ENCODE assay signal across 8 cellular contexts in genomic region chr1:22749919-22750670, GRCh38. TPM values are rescaled to one million over a fixed set of nuclear protein-coding genes. Genes with fewer than 3 reads are reported as not detected.
DNase-seq lines count a peak whose midpoint lies in the region; ATAC-seq and TF ChIP-seq lines count a peak whose summit lies in the region.

No MANE protein-coding gene starts in this region.

- H3K27me3 ChIP-seq in brain microvascular endothelial cell (replicated peaks) (no peaks in the 10 kb centered on the region), mesenchymal stem cell (ENCODE audit: control insufficient read depth in 1 of 2, insufficient read depth in 1 of 2, low read length in 2 of 2) (no peaks in the 10 kb centered on the region), vagina (no peaks in the 10 kb centered on the region)

- H2AFZ ChIP-seq in mesenchymal stem cell (ENCODE audit: low read depth, low read length) = peak overlapping the region; percentile 44

- peak overlapping the region; percentile 60 for H4K8ac ChIP-seq in mesenchymal stem cell (ENCODE audit: low read length)

- H3K27ac ChIP-seq in brain microvascular endothelial cell = peak overlapping the region; percentile 99
- peak overlapping the region; percentile 97 for H3K27ac ChIP-seq in mesenchymal stem cell (ENCODE audit: low read length, poor library complexity, severe bottlenecking)
- peak overlapping the region; percentile 62 for H3K27ac ChIP-seq in vagina

- peak overlapping the region; percentile 53 to 82 for H3K18ac ChIP-seq in mesenchymal stem cell (ENCODE audit: low read depth in 1 of 2, low read length in 2 of 2)

- H3K27me3 Mint-ChIP-seq in naive thymus-derived CD8-positive, alpha-beta T cell = peaks cover 0 to 14% (median 3%) of the 10 kb centered on the region in 5 donors

- H3K4me1 Mint-ChIP-seq in naive thymus-derived CD8-positive, alpha-beta T cell = peaks cover 0 to 6% (median 0%) of the 10 kb centered on the region in 4 donors

- H2BK120ac ChIP-seq in mesenchymal stem cell (ENCODE audit: low read depth, low read length) = peak overlapping the region; percentile 57

- H3K4me3 ChIP-seq in brain microvascular endothelial cell (ENCODE audit: low read depth, low read length) = no peak overlapping the region
- H3K4me3 ChIP-seq in mesenchymal stem cell (ENCODE audit: insufficient read depth in 1 of 2, low read depth in 1 of 2, low read length in 2 of 2) = no peak overlapping the region
- no peak overlapping the region for H3K4me3 ChIP-seq in vagina

- peak overlapping the region in 1 of 2 experiments; percentile 66 for H2BK12ac ChIP-seq in mesenchymal stem cell (ENCODE audit: low read length in 2 of 2)

- WGBS in mesenchymal stem cell = under 1% methylated on average over 5 of the region's 5 CpGs

- no peak overlapping the region for H3K23ac ChIP-seq in mesenchymal stem cell (ENCODE audit: low read length in 2 of 2)

- TF ChIP-seq CTCF in brain microvascular endothelial cell (IDR thresholded peaks at IDR 0.05; ENCODE audit: low read depth, low read length, missing control alignments) (no peak), vagina (IDR thresholded peaks at IDR 0.05) (no peak)

- H3K36me3 Mint-ChIP-seq in naive thymus-derived CD8-positive, alpha-beta T cell = no peaks in the 10 kb centered on the region

- no peaks in the 10 kb centered on the region for H3K36me3 ChIP-seq in brain microvascular endothelial cell (replicated peaks)
- peaks cover 0 to 9% of the 10 kb centered on the region in 2 experiments for H3K36me3 ChIP-seq in mesenchymal stem cell (ENCODE audit: control insufficient read depth in 1 of 2, insufficient read depth in 2 of 2, low read depth in 1 of 2, low read length in 2 of 2)
- no peaks in the 10 kb centered on the region for H3K36me3 ChIP-seq in vagina

- no peaks in the 10 kb centered on the region for H3K9me3 ChIP-seq in mesenchymal stem cell (ENCODE audit: control insufficient read depth, low read length)
- H3K9me3 ChIP-seq in vagina = no peaks in the 10 kb centered on the region

- H3K79me1 ChIP-seq in mesenchymal stem cell (replicated peaks; ENCODE audit: low read length, poor library complexity, severe bottlenecking) = peaks cover 14% of the 10 kb centered on the region

- no peak overlapping the region for H3K14ac ChIP-seq in mesenchymal stem cell (ENCODE audit: low read length in 2 of 2)

- peaks cover 61% of the 10 kb centered on the region for H3K4me1 ChIP-seq in mesenchymal stem cell (ENCODE audit: control insufficient read depth, insufficient read depth, low read depth, low read length)
- H3K4me1 ChIP-seq in vagina = peaks cover 25% of the 10 kb centered on the region

- H3K4ac ChIP-seq in mesenchymal stem cell (ENCODE audit: low read depth in 1 of 2, low read length in 2 of 2) = peak overlapping the region; percentile 6 to 66

- no peak overlapping the region for H3K27ac Mint-ChIP-seq in naive thymus-derived CD8-positive, alpha-beta T cell

- no peaks in the 10 kb centered on the region for H3K9me3 Mint-ChIP-seq in naive thymus-derived CD8-positive, alpha-beta T cell

- H3K4me2 ChIP-seq in mesenchymal stem cell (ENCODE audit: low read length, poor library complexity, severe bottlenecking) = no peak overlapping the region

- no peak for TF ChIP-seq POLR2A in vagina (IDR thresholded peaks at IDR 0.05)

- no peak overlapping the region for H3K4me3 Mint-ChIP-seq in naive thymus-derived CD8-positive, alpha-beta T cell

- no peak overlapping the region for H2BK15ac ChIP-seq in mesenchymal stem cell (ENCODE audit: low read depth, poor library complexity, severe bottlenecking)

- intact Hi-C loops in vagina (cut with DNase I) = no loop called here

- H3K9ac ChIP-seq in mesenchymal stem cell (ENCODE audit: low read length) = peak overlapping the region; percentile 73

- H2AK5ac ChIP-seq in mesenchymal stem cell (ENCODE audit: low read length, severe bottlenecking) = peak overlapping the region; percentile 77

- peak; percentile 65 for DNase-seq in ELF-1 (ENCODE audit: low read depth, low spot score)
- peak; percentile 10 for DNase-seq in NAMALWA (ENCODE audit: low spot score)
- peak; percentile 92 for DNase-seq in brain microvascular endothelial cell
- peak; percentile 99 for DNase-seq in mesenchymal stem cell
- DNase-seq in vagina (ENCODE audit: extremely low spot score in 2 of 2) = no peak
- no peak for DNase-seq in GOT3 (lab: John Stamatoyannopoulos, UW)
- no peak for DNase-seq in naive thymus-derived CD8-positive, alpha-beta T cell
- no peak for DNase-seq in stimulated activated CD8-positive, alpha-beta memory T cell treated with anti-CD3 and anti-CD28 coated beads, Interleukin-4, amount 100 ng/mL, for 48 hours

- in situ Hi-C loops in brain microvascular endothelial cell (cut with HindIII; ENCODE audit: low pct_ligation_motif_present, low sequenced_read_pairs) = no loop called here

- POLR2A ChIA-PET in naive thymus-derived CD8-positive, alpha-beta T cell (lab: Charles Lee) = no interaction called here

- H4K91ac ChIP-seq in mesenchymal stem cell (ENCODE audit: low read length) = peak overlapping the region; percentile 77

- ATAC-seq in naive thymus-derived CD8-positive, alpha-beta T cell = no peak

- peak overlapping the region; percentile 89 for H2BK5ac ChIP-seq in mesenchymal stem cell (ENCODE audit: low read depth, low read length, poor library complexity, severe bottlenecking)

RNA-seq across cellular contexts. Expression of gene EPHB2, which starts 39.5 kb away (rescaled TPM):
- polyA plus RNA-seq in mesenchymal stem cell (2013, experiment 1 of 2) = 30.7 TPM
- polyA plus RNA-seq in mesenchymal stem cell (2013, experiment 2 of 2) = 31.2 TPM
- 3.9 TPM for total RNA-seq in vagina
- total RNA-seq in naive thymus-derived CD8-positive, alpha-beta T cell = under 1 TPM; 0.21 to 0.25 TPM
- polyA plus RNA-seq in naive thymus-derived CD8-positive, alpha-beta T cell = not detected

Comparison
In these comparisons a context has a peak if more than half of its experiments do, and no peak if none do; other contexts are left out.
1. DNase-seq: peak in ELF-1 (single experiment), NAMALWA (single experiment), brain microvascular endothelial cell (single experiment) and mesenchymal stem cell (single experiment); none in vagina (0 of 2), GOT3 (single experiment), naive thymus-derived CD8-positive, alpha-beta T cell (0 of 10) and stimulated activated CD8-positive, alpha-beta memory T cell treated with anti-CD3 and anti-CD28 coated beads, Interleukin-4, amount 100 ng/mL, for 48 hours (single experiment).
2. Peak in every context shown above with its lines, with median percentiles within 50 percentile points of each other: H3K27ac ChIP-seq.